Comparison of ENCODE assay signal across 9 cellular contexts in the genomic region with DNA sequence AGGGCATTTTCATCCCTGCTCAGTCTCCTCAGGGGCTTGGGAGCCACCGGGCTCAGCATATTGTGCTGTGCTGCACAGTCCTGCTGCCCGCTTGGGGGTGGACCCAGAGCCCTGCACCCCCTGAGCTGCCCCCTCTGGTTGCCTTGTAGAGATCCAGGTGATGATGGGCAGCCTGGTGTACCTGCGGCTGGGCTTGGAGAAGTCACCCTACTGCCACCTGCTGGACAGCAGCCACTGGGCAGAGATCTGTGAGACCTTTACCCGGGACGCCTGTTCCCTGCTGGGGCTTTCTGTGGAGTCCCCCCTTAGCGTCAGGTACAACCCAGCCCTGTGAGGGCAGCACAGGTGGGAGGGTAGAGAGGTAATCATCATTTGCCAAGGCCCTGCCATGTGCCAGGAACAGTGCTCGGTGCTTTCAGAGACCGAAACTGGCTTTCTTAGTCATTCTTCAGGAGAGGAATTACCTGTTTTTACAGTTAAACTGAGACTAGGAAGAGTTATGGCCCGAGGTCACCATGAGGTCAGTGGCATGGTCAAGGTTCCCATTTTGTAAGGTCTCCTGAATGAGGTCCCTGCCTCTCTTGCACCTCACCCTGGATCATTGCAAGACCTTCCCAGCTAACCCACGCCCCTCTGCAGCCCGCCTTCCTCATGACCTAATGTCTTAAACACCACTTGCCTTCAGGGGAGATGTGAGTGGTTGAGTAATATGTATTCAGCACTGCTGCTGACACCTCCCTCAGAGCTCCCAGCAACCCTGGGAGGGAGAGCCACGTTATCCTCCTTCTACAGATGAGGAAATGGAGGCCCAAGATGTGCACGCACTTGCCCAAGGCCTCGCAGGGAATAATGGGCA. TPM values are rescaled to one million over a fixed set of nuclear protein-coding genes. Genes with fewer than 3 reads are reported as not detected.
DNase-seq lines count a peak whose midpoint lies in the region; ATAC-seq, FAIRE-seq and TF ChIP-seq lines count a peak whose summit lies in the region.
"Had no signal": no experiment of that assay in that cellular context is flagged by ENCODE, and none has a peak within 500 bp of the region (broad histone marks: within the 10 kb centered on the region; RNA-seq: fewer than 3 reads in every experiment).

No MANE protein-coding gene starts in this region.

- peak; percentile 64 for TF ChIP-seq CTCF in WTC11 (IDR thresholded peaks at IDR 0.05)
- peak; percentile 90 for TF ChIP-seq CTCF in bronchial epithelial cell (IDR thresholded peaks at IDR 0.05; ENCODE audit: insufficient read depth, low read length, severe bottlenecking)
- peak; percentile 76 for TF ChIP-seq CTCF in lower lobe of right lung (IDR thresholded peaks at IDR 0.05)

- peak; percentile 86 for ATAC-seq in WTC11
- ATAC-seq in lower lobe of right lung: peak; percentile 75
- ATAC-seq in GM19463 (IDR thresholded peaks at IDR 0.05; ENCODE audit: unreplicated experiment): no peak

- H3K36me3 ChIP-seq in bronchial epithelial cell (ENCODE audit: control insufficient read depth, insufficient read depth, low read length) (peaks cover 36% of the 10 kb centered on the region), lower lobe of right lung (peaks cover 100% of the 10 kb centered on the region)

- H3K4me1 ChIP-seq in lower lobe of right lung: peaks cover 3% of the 10 kb centered on the region

- H3K4me1 Mint-ChIP-seq in WTC11: peaks cover 5% of the 10 kb centered on the region

- peaks cover 85% of the 10 kb centered on the region for H3K36me3 Mint-ChIP-seq in WTC11

- intact Hi-C loops in lower lobe of right lung (cut with DNase I): no loop called here

- H3K27me3 ChIP-seq in bronchial epithelial cell (ENCODE audit: control insufficient read depth, insufficient read depth, low read length) (no peaks in the 10 kb centered on the region), lower lobe of right lung (ENCODE audit: low read depth) (no peaks in the 10 kb centered on the region)

- H3K9me3 ChIP-seq in lower lobe of right lung: no peaks in the 10 kb centered on the region

- peak overlapping the region; percentile 94 for H3K27ac Mint-ChIP-seq in WTC11

- no peak overlapping the region for H3K27ac ChIP-seq in lower lobe of right lung

- H3K4me3 Mint-ChIP-seq in WTC11: no peak overlapping the region

- no peaks in the 10 kb centered on the region for H3K9me3 Mint-ChIP-seq in WTC11

- DNase-seq in D341Med (ENCODE audit: low spot score) (peak; percentile 77), H4 (ENCODE audit: low spot score) (peak; percentile 72), NCI-H146 (lab: John Stamatoyannopoulos, UW) (peak; percentile 66), WTC11 (ENCODE audit: low spot score) (peak; percentile 92), bronchial epithelial cell (ENCODE audit: low read depth) (peak; percentile 96), lower lobe of right lung (peak; percentile 79)
- peak; percentile 53 to 66 for DNase-seq in stimulated activated CD8-positive, alpha-beta memory T cell treated with anti-CD3 and anti-CD28 coated beads, Interleukin-4, amount 100 ng/mL, for 1 hour (ENCODE audit: low read depth in 2 of 2, low spot score in 1 of 2)

- H3K27me3 Mint-ChIP-seq in WTC11 (ENCODE audit: low read depth): no peaks in the 10 kb centered on the region

- CTCF ChIA-PET in WTC11 (lab: Charles Lee): interaction anchor here (0.6 to 7.5 kb wide), 19 partner anchors 10 to 539 kb away, joined by 3 to 111 read pairs (median 5); no protein-coding TSS in a partner anchor

- no peak overlapping the region for H3K4me3 ChIP-seq in bronchial epithelial cell (ENCODE audit: low read depth, low read length)
- H3K4me3 ChIP-seq in lower lobe of right lung: no peak overlapping the region

- POLR2A ChIA-PET in WTC11 (lab: Charles Lee): interaction anchor here (0.6 to 1.5 kb wide), 7 partner anchors 11 to 1855 kb away, joined by 3 to 5 read pairs (median 4); a partner anchor contains a TSS

- peak; percentile 99 for FAIRE-seq in bronchial epithelial cell (lab: Jason Lieb, UNC)

TF ChIP-seq in WTC11, 78 proteins besides CTCF, POLR2A, EP300 and RAD21:
- TF ChIP-seq, protein P1, sequence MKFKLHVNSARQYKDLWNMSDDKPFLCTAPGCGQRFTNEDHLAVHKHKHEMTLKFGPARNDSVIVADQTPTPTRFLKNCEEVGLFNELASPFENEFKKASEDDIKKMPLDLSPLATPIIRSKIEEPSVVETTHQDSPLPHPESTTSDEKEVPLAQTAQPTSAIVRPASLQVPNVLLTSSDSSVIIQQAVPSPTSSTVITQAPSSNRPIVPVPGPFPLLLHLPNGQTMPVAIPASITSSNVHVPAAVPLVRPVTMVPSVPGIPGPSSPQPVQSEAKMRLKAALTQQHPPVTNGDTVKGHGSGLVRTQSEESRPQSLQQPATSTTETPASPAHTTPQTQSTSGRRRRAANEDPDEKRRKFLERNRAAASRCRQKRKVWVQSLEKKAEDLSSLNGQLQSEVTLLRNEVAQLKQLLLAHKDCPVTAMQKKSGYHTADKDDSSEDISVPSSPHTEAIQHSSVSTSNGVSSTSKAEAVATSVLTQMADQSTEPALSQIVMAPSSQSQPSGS (CRISPR knock-in tag; IDR thresholded peaks at IDR 0.05; ENCODE audit: borderline replicate concordance, low read depth): no peak
- TF ChIP-seq SP1 (CRISPR knock-in tag; conservative IDR thresholded peaks at IDR 0.05): 0 out of 2 replicates have a peak, but pooled peaks have one; percentile 33
- TF ChIP-seq, protein P2, sequence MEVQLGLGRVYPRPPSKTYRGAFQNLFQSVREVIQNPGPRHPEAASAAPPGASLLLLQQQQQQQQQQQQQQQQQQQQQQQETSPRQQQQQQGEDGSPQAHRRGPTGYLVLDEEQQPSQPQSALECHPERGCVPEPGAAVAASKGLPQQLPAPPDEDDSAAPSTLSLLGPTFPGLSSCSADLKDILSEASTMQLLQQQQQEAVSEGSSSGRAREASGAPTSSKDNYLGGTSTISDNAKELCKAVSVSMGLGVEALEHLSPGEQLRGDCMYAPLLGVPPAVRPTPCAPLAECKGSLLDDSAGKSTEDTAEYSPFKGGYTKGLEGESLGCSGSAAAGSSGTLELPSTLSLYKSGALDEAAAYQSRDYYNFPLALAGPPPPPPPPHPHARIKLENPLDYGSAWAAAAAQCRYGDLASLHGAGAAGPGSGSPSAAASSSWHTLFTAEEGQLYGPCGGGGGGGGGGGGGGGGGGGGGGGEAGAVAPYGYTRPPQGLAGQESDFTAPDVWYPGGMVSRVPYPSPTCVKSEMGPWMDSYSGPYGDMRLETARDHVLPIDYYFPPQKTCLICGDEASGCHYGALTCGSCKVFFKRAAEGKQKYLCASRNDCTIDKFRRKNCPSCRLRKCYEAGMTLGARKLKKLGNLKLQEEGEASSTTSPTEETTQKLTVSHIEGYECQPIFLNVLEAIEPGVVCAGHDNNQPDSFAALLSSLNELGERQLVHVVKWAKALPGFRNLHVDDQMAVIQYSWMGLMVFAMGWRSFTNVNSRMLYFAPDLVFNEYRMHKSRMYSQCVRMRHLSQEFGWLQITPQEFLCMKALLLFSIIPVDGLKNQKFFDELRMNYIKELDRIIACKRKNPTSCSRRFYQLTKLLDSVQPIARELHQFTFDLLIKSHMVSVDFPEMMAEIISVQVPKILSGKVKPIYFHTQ (CRISPR knock-in tag; IDR thresholded peaks at IDR 0.05): 0 out of 2 replicates have a peak, but pooled peaks have one; percentile 30

RNA-seq across cellular contexts. Expression of a gene that starts 7.5 kb away (rescaled TPM):
- total RNA-seq in H4 (2014; rRNA removed; shearing (Covaris generic)): 561 and 591 TPM in 2 replicates
- total RNA-seq in WTC11 (2021) (263 to 269 TPM (median 264 TPM) in 3 replicates), bronchial epithelial cell (133 and 161 TPM in 2 replicates), lower lobe of right lung (57.5 TPM)

RNA-seq across cellular contexts. Expression of a gene that starts 15.4 kb away (rescaled TPM):
- 33.8 and 39.6 TPM in 2 replicates for total RNA-seq in H4 (2014; rRNA removed; shearing (Covaris generic))
- 86.1 to 93.3 TPM (median 92.5 TPM) in 3 replicates for total RNA-seq in WTC11 (2021)
- total RNA-seq in bronchial epithelial cell: 42.9 and 46.5 TPM in 2 replicates
- total RNA-seq in lower lobe of right lung: 38.6 TPM

RNA-seq across cellular contexts. Expression of a gene that starts 32.9 kb away (rescaled TPM):
- 0.25 and 0.39 TPM in 2 replicates for total RNA-seq in H4 (2014; rRNA removed; shearing (Covaris generic))
- total RNA-seq in WTC11 (2021) (40.3 to 46.2 TPM (median 41.6 TPM) in 3 replicates), bronchial epithelial cell (4.1 and 4.5 TPM in 2 replicates), lower lobe of right lung (7.9 TPM)

RNA-seq across cellular contexts. Expression of a gene that starts 41.0 kb away (rescaled TPM):
- total RNA-seq in H4 (2014; rRNA removed; shearing (Covaris generic)): not detected in 2 replicates
- total RNA-seq in WTC11 (2021): not detected in 3 replicates
- total RNA-seq in bronchial epithelial cell: not detected in 2 replicates
- not detected for total RNA-seq in lower lobe of right lung
- total RNA-seq: T-helper 2 cell treated with Interferon-gamma antibody and Interleukin-4, amounts not matched to agents 100 ng/mL and 5 ng/mL, for 36 hours had no signal

RNA-seq across cellular contexts. Expression of a gene that starts 58.1 kb away (rescaled TPM):
- 138 and 184 TPM in 2 replicates for total RNA-seq in H4 (2014; rRNA removed; shearing (Covaris generic))
- 414 to 457 TPM (median 419 TPM) in 3 replicates for total RNA-seq in WTC11 (2021)
- 67.4 and 71.3 TPM in 2 replicates for total RNA-seq in bronchial epithelial cell
- total RNA-seq in lower lobe of right lung: 102 TPM
